Comparison of ENCODE assay signal across 28 cellular contexts in genomic region chr11:120267319-120267718, GRCh38. TPM values are rescaled to one million over a fixed set of nuclear protein-coding genes. Genes with fewer than 3 reads are reported as not detected.
DNase-seq lines count a peak whose midpoint lies in the region; ATAC-seq, FAIRE-seq and TF ChIP-seq lines count a peak whose summit lies in the region.
"Had no signal": no experiment of that assay in that cellular context is flagged by ENCODE, and none has a peak within 500 bp of the region (broad histone marks: within the 10 kb centered on the region; RNA-seq: fewer than 3 reads in every experiment).

No MANE protein-coding gene starts in this region.

- H3K4me2 ChIP-seq in Karpas-422 (ENCODE audit: low read depth, low read length, poor library complexity, severe bottlenecking) (peak overlapping the region; percentile 19), OCI-LY7 (ENCODE audit: low read length) (no peak overlapping the region), trophoblast cell (ENCODE audit: low read length) (no peak overlapping the region), neural progenitor cell (no peak overlapping the region)
- H3K4me2 ChIP-seq: A549; BLaER1 treated with 17β-estradiol and CSF1 and Interleukin-3, amounts not matched to agents 10 nM and 100 nM had no signal

- ATAC-seq in HG03095 (IDR thresholded peaks at IDR 0.05; ENCODE audit: unreplicated experiment) (no peak), gastroesophageal sphincter (no peak)
- ATAC-seq: A549 had no signal

- H3K79me2 ChIP-seq in Karpas-422 (ENCODE audit: low read length) (no peaks in the 10 kb centered on the region), OCI-LY7 (ENCODE audit: insufficient read depth, low read depth, low read length) (no peaks in the 10 kb centered on the region), trophoblast cell (ENCODE audit: control insufficient read depth, insufficient read depth, low read length, poor library complexity) (no peaks in the 10 kb centered on the region), neural progenitor cell (ENCODE audit: low read depth) (no peaks in the 10 kb centered on the region)

- no peak for FAIRE-seq in GM12891 (lab: Jason Lieb, UNC)
- FAIRE-seq: A549, GM18507, H54 had no signal

- H4K20me1 ChIP-seq in Karpas-422 (ENCODE audit: insufficient read depth, low read depth, low read length) (no peaks in the 10 kb centered on the region), OCI-LY7 (ENCODE audit: insufficient read depth, low read length) (no peaks in the 10 kb centered on the region), neural progenitor cell (ENCODE audit: low read depth) (no peaks in the 10 kb centered on the region)
- H4K20me1 ChIP-seq: BLaER1 treated with 17β-estradiol and CSF1 and Interleukin-3, amounts not matched to agents 10 nM and 100 nM had no signal

- no peaks in the 10 kb centered on the region for H3K36me3 Mint-ChIP-seq in neural progenitor cell
- H3K36me3 Mint-ChIP-seq: CD14-positive monocyte; CD8-positive, alpha-beta memory T cell had no signal

- H3K4me3 Mint-ChIP-seq in neural progenitor cell: no peak overlapping the region
- H3K4me3 Mint-ChIP-seq: CD14-positive monocyte; CD4-positive, alpha-beta T cell; CD8-positive, alpha-beta memory T cell; HFFc6 had no signal

- peak overlapping the region; percentile 54 for H4K91ac ChIP-seq in trophoblast cell (ENCODE audit: low read depth, low read length)

- POLR2A ChIA-PET in OCI-LY7 (lab: Charles Lee): no interaction called here

- H2BK120ac ChIP-seq in trophoblast cell (ENCODE audit: insufficient read depth, low read length, poor library complexity): no peak overlapping the region

- no peak for TF ChIP-seq POLR2A in GM12891 (IDR thresholded peaks at IDR 0.05; ENCODE audit: low read depth, low read length)
- no peak for TF ChIP-seq POLR2A in gastroesophageal sphincter (IDR thresholded peaks at IDR 0.05)

- no peaks in the 10 kb centered on the region for H3K9me3 Mint-ChIP-seq in neural progenitor cell
- H3K9me3 Mint-ChIP-seq: CD4-positive, alpha-beta T cell; HFFc6 had no signal

- CTCF ChIA-PET in OCI-LY7 (lab: Charles Lee; ENCODE audit: unreplicated experiment): no interaction called here

- H3K4me1 ChIP-seq in Karpas-422 (ENCODE audit: low read length) (peaks cover 51% of the 10 kb centered on the region), OCI-LY7 (ENCODE audit: insufficient read depth, low read length, poor library complexity, severe bottlenecking) (no peaks in the 10 kb centered on the region), trophoblast cell (ENCODE audit: control insufficient read depth in 1 of 2, insufficient read depth in 2 of 2, low read length in 2 of 2) (peaks cover 2 to 3% of the 10 kb centered on the region in 2 experiments), neural progenitor cell (peaks cover 8% of the 10 kb centered on the region), gastroesophageal sphincter (no peaks in the 10 kb centered on the region)
- H3K4me1 ChIP-seq: A549, BE2C, HAP-1 had no signal

- DNase-seq in GM12891 (ENCODE audit: insufficient read length, low spot score) (no peak), Karpas-422 (peak; percentile 72), OCI-LY7 (ENCODE audit: low spot score) (peak; percentile 3), trophoblast cell (no peak), neural progenitor cell (ENCODE audit: low spot score) (no peak)
- DNase-seq: 8988T; ACHN; AML-193; BE2C; Calu3; CD4-positive, alpha-beta T cell; CD8-positive, alpha-beta memory T cell; COR-L47; DMS53; DMS79 treated with DMSO at 0.1 percent for 48 hours; GF-D8; GOT3; HFFc6 had no signal

- WGBS in trophoblast cell (ENCODE audit: extremely low coverage, insufficient coverage, insufficient read length): no CpG with 5 or more reads among the region's 2 CpGs
- WGBS in gastroesophageal sphincter (ENCODE audit: low coverage in 1 of 2), 2 donors: 17 to 73% methylated on average over 1 to 2 of the region's 2 CpGs

- H3K9me3 ChIP-seq in Karpas-422 (ENCODE audit: low read length) (no peaks in the 10 kb centered on the region), OCI-LY7 (ENCODE audit: low read length) (no peaks in the 10 kb centered on the region), trophoblast cell (ENCODE audit: insufficient read depth, low read depth, low read length) (no peaks in the 10 kb centered on the region), neural progenitor cell (ENCODE audit: low read depth) (no peaks in the 10 kb centered on the region), gastroesophageal sphincter (no peaks in the 10 kb centered on the region)
- H3K9me3 ChIP-seq: A549; BE2C; BLaER1 treated with 17β-estradiol and CSF1 and Interleukin-3, amounts not matched to agents 10 nM and 100 nM; HAP-1 had no signal

- H3K27ac ChIP-seq in Karpas-422 (ENCODE audit: low read length) (peak overlapping the region; percentile 76; the same call in 1 of the 2 replicates), OCI-LY7 (ENCODE audit: low read depth, low read length, poor library complexity, severe bottlenecking) (no peak overlapping the region), trophoblast cell (ENCODE audit: low read depth, low read length) (no peak overlapping the region), neural progenitor cell (no peak overlapping the region), gastroesophageal sphincter (no peak overlapping the region)
- H3K27ac ChIP-seq: A549; BLaER1 treated with 17β-estradiol and CSF1 and Interleukin-3, amounts not matched to agents 10 nM and 100 nM had no signal

- H3K9ac ChIP-seq in Karpas-422 (ENCODE audit: low read length) (no peak overlapping the region), trophoblast cell (ENCODE audit: low read length) (no peak overlapping the region), neural progenitor cell (no peak overlapping the region)
- H3K9ac ChIP-seq: BLaER1 treated with 17β-estradiol and CSF1 and Interleukin-3, amounts not matched to agents 10 nM and 100 nM had no signal

- H3K4ac ChIP-seq in trophoblast cell (ENCODE audit: low read depth, low read length): no peak overlapping the region

- no peaks in the 10 kb centered on the region for H3F3A ChIP-seq in neural progenitor cell (ENCODE audit: low read depth)

- no peak overlapping the region for H2BK5ac ChIP-seq in trophoblast cell (ENCODE audit: low read depth, low read length, poor library complexity)

- H3K36me3 ChIP-seq in Karpas-422 (ENCODE audit: insufficient read depth, low read length): no peaks in the 10 kb centered on the region
- H3K36me3 ChIP-seq in OCI-LY7 (ENCODE audit: insufficient read depth, low read length): no peaks in the 10 kb centered on the region
- H3K36me3 ChIP-seq in trophoblast cell (ENCODE audit: control insufficient read depth in 1 of 2, insufficient read depth in 2 of 2, low read length in 2 of 2): no peaks in the 10 kb centered on the region
- no peaks in the 10 kb centered on the region for H3K36me3 ChIP-seq in neural progenitor cell
- no peaks in the 10 kb centered on the region for H3K36me3 ChIP-seq in gastroesophageal sphincter
- H3K36me3 ChIP-seq: BE2C; BLaER1 treated with 17β-estradiol and CSF1 and Interleukin-3, amounts not matched to agents 10 nM and 100 nM; HAP-1 had no signal

- H2AFZ ChIP-seq in Karpas-422 (ENCODE audit: low read length): no peak overlapping the region
- H2AFZ ChIP-seq in OCI-LY7 (ENCODE audit: low read length): no peak overlapping the region
- H2AFZ ChIP-seq in trophoblast cell (ENCODE audit: insufficient read depth, low read length, poor library complexity): no peak overlapping the region
- no peak overlapping the region for H2AFZ ChIP-seq in neural progenitor cell (replicated peaks)

- peaks cover 4% of the 10 kb centered on the region for H3K27me3 Mint-ChIP-seq in neural progenitor cell (ENCODE audit: insufficient read depth, low read depth)

- BruUV-seq in OCI-LY7 (replicated peaks; lab: Mats Ljungman, UMichigan): no TSS peak

- peaks cover 2% of the 10 kb centered on the region for H3K79me1 ChIP-seq in trophoblast cell (ENCODE audit: low read length)

- intact Hi-C loops in OCI-LY7 (cut with micrococcal nuclease; ENCODE audit: unreplicated experiment): no loop called here

- H3K14ac ChIP-seq in trophoblast cell (ENCODE audit: low read length): no peak overlapping the region

- peak overlapping the region; percentile 34 for H2BK12ac ChIP-seq in trophoblast cell (ENCODE audit: low read length)

- H3K27me3 ChIP-seq in Karpas-422 (ENCODE audit: low read length): no peaks in the 10 kb centered on the region
- no peaks in the 10 kb centered on the region for H3K27me3 ChIP-seq in trophoblast cell (ENCODE audit: insufficient read depth, low read length)
- H3K27me3 ChIP-seq in neural progenitor cell: no peaks in the 10 kb centered on the region
- peaks cover 69% of the 10 kb centered on the region for H3K27me3 ChIP-seq in gastroesophageal sphincter
- H3K27me3 ChIP-seq: BE2C; BLaER1 treated with 17β-estradiol and CSF1 and Interleukin-3, amounts not matched to agents 10 nM and 100 nM had no signal

- no peak overlapping the region for H3K4me3 ChIP-seq in Karpas-422 (ENCODE audit: low read length)
- H3K4me3 ChIP-seq in OCI-LY7 (ENCODE audit: low read depth, low read length, poor library complexity, severe bottlenecking): no peak overlapping the region
- no peak overlapping the region for H3K4me3 ChIP-seq in trophoblast cell (ENCODE audit: low read depth, low read length)
- H3K4me3 ChIP-seq in neural progenitor cell: no peak overlapping the region
- H3K4me3 ChIP-seq in gastroesophageal sphincter: no peak overlapping the region
- H3K4me3 ChIP-seq: A549; BLaER1 treated with 17β-estradiol and CSF1 and Interleukin-3, amounts not matched to agents 10 nM and 100 nM; HAP-1 had no signal

- no peaks in the 10 kb centered on the region for H3K9me2 ChIP-seq in Karpas-422 (replicated peaks; ENCODE audit: insufficient read depth, low read length)
- no peaks in the 10 kb centered on the region for H3K9me2 ChIP-seq in OCI-LY7 (ENCODE audit: insufficient read depth, low read length)

- no peak overlapping the region for H3K18ac ChIP-seq in trophoblast cell (ENCODE audit: low read length)

- TF ChIP-seq CTCF in OCI-LY7 (conservative IDR thresholded peaks at IDR 0.05; ENCODE audit: low read length) (no peak), neural progenitor cell (IDR thresholded peaks at IDR 0.05) (no peak), gastroesophageal sphincter (IDR thresholded peaks at IDR 0.05) (no peak)

- H3K27ac Mint-ChIP-seq in neural progenitor cell: no peak overlapping the region
- H3K27ac Mint-ChIP-seq: CD14-positive monocyte; CD4-positive, alpha-beta T cell; HFFc6 had no signal

- H3K23ac ChIP-seq in trophoblast cell (ENCODE audit: low read length): no peak overlapping the region

- H4K12ac ChIP-seq in trophoblast cell (ENCODE audit: low read depth, low read length): no peak overlapping the region

- H3K4me1 Mint-ChIP-seq in neural progenitor cell: no peaks in the 10 kb centered on the region
- H3K4me1 Mint-ChIP-seq: CD14-positive monocyte; CD8-positive, alpha-beta memory T cell had no signal

- no peak overlapping the region for H4K8ac ChIP-seq in trophoblast cell (ENCODE audit: low read depth, low read length)

- H2AK5ac ChIP-seq in trophoblast cell (ENCODE audit: low read length): no peak overlapping the region

- TF ChIP-seq EP300 in gastroesophageal sphincter (IDR thresholded peaks at IDR 0.05): no peak

RNA-seq across cellular contexts. Expression of gene POU2F3, which starts 27.4 kb away (rescaled TPM):
- 0.10 TPM for polyA plus RNA-seq in GM12891 (2012; ENCODE audit: low read depth, missing spikeins)
- 0.11 TPM in 1 of 2 replicates, not detected in the other for total RNA-seq in Karpas-422 (2014; rRNA removed; shearing (Covaris generic); ENCODE audit: low replicate concordance)
- 0.16 TPM in 1 of 2 replicates, not detected in the other for total RNA-seq in OCI-LY7 (2014; rRNA removed; shearing (Covaris generic))
- total RNA-seq in OCI-LY7 (2022) (not detected in 2 replicates), neural progenitor cell (ENCODE audit: low replicate concordance) (1.4 TPM in 1 of 2 replicates, not detected in the other), gastroesophageal sphincter (under 1 TPM in 2 of 4 donors, not detected in 2; 0.27 to 0.46 TPM)
- 18.6 and 19.6 TPM in 2 replicates for polyA plus RNA-seq in trophoblast cell (2013)
- total RNA-seq: CD4-positive, alpha-beta T cell; CD8-positive, alpha-beta memory T cell; Daoy; G401; HFFc6 had no signal
- polyA plus RNA-seq: A549; CD8-positive, alpha-beta memory T cell had no signal

RNA-seq across cellular contexts. Expression of gene OAF, which starts 56.5 kb away (rescaled TPM):
- polyA plus RNA-seq in GM12891 (2012; ENCODE audit: low read depth, missing spikeins): 1.1 TPM
- total RNA-seq in Karpas-422 (2014; rRNA removed; shearing (Covaris generic); ENCODE audit: low replicate concordance): 0.30 and 1.4 TPM in 2 replicates
- total RNA-seq in OCI-LY7 (2014; rRNA removed; shearing (Covaris generic)): 1.9 and 3.4 TPM in 2 replicates
- 3.1 and 3.8 TPM in 2 replicates for total RNA-seq in OCI-LY7 (2022)
- polyA plus RNA-seq in trophoblast cell (2013): 15.2 and 18.2 TPM in 2 replicates
- total RNA-seq in neural progenitor cell (ENCODE audit: low replicate concordance): 0.46 and 0.47 TPM in 2 replicates
- 100 to 1,000 TPM in 1 of 4 donors, 10 to 100 TPM in 3; 30.0 to 100 (median 42.4) TPM for total RNA-seq in gastroesophageal sphincter

RNA-seq across cellular contexts. Expression of gene TLCD5, which starts 57.8 kb away (rescaled TPM):
- polyA plus RNA-seq in GM12891 (2012; ENCODE audit: low read depth, missing spikeins): 2.6 TPM
- 4.3 and 4.5 TPM in 2 replicates for total RNA-seq in Karpas-422 (2014; rRNA removed; shearing (Covaris generic); ENCODE audit: low replicate concordance)
- total RNA-seq in OCI-LY7 (2014; rRNA removed; shearing (Covaris generic)): 0.60 and 1.2 TPM in 2 replicates
- total RNA-seq in OCI-LY7 (2022) (0.50 TPM in 1 of 2 replicates, not detected in the other), neural progenitor cell (ENCODE audit: low replicate concordance) (25.1 and 32.2 TPM in 2 replicates), gastroesophageal sphincter (1 to 10 TPM; 6.1 to 8.1 (median 7.5) TPM)
- polyA plus RNA-seq in trophoblast cell (2013): 5.9 and 6.1 TPM in 2 replicates
- total RNA-seq: CD4-positive, alpha-beta T cell had no signal
- polyA plus RNA-seq: CD14-positive monocyte had no signal

Comparison
In these comparisons a context has a peak if more than half of its experiments do, and no peak if none do; other contexts are left out.
1. DNase-seq: peak in Karpas-422 (single experiment) and OCI-LY7 (single experiment); none in GM12891 (single experiment), trophoblast cell (0 of 2) and neural progenitor cell (single experiment).
2. RNA of gene OAF, which starts 56.5 kb away (total RNA-seq): 30.0 to 100 TPM in gastroesophageal sphincter; 1.9 to 3.8 TPM in OCI-LY7, 0.46 to 0.47 TPM in neural progenitor cell and 0.30 to 1.4 TPM in Karpas-422; every median in the first group is over 4 times any median in the second.